Comparison of ENCODE assay signal across 24 cellular contexts in genomic region chrX:103537871-103538387, GRCh38. TPM values are rescaled to one million over a fixed set of nuclear protein-coding genes. Genes with fewer than 3 reads are reported as not detected.
DNase-seq lines count a peak whose midpoint lies in the region; ATAC-seq and TF ChIP-seq lines count a peak whose summit lies in the region.
"Had no signal": no experiment of that assay in that cellular context is flagged by ENCODE, and none has a peak within 500 bp of the region (broad histone marks: within the 10 kb centered on the region; RNA-seq: fewer than 3 reads in every experiment).

No MANE protein-coding gene starts in this region.

- TF ChIP-seq POLR2A in adrenal gland (IDR thresholded peaks at IDR 0.05), result no peak
- no peak for TF ChIP-seq POLR2A in uterus (IDR thresholded peaks at IDR 0.05)

- H3K4me1 ChIP-seq in adrenal gland (replicated peaks in 1 of 2) (no peaks in the 10 kb centered on the region), foreskin keratinocyte (peaks cover 21% of the 10 kb centered on the region), skeletal muscle satellite cell (ENCODE audit: control insufficient read depth, insufficient read depth, low read length) (peaks cover 67% of the 10 kb centered on the region), uterus (no peaks in the 10 kb centered on the region)
- H3K4me1 ChIP-seq: colonic mucosa, thyroid gland had no signal

- peak overlapping the region; percentile 80 for H3K9ac ChIP-seq in skeletal muscle satellite cell (ENCODE audit: low read depth, low read length)

- TF ChIP-seq CTCF in adrenal gland (IDR thresholded peaks at IDR 0.05) (no peak), foreskin keratinocyte (conservative IDR thresholded peaks at IDR 0.05) (no peak), uterus (IDR thresholded peaks at IDR 0.05) (no peak)

- intact Hi-C loops in adrenal gland (cut with DNase I), result loop anchor here (10.0 kb wide), 2 partner anchors 137 to 167 kb away; no protein-coding TSS in a partner anchor
- intact Hi-C loops in uterus (cut with DNase I; ENCODE audit: low total_unique reads), result loop anchor here (10.0 kb wide), 2 partner anchors 97 to 277 kb away; no protein-coding TSS in a partner anchor

- peak overlapping the region in 3 of 5 donors; percentile 44 to 69 (median 52) for H3K27ac ChIP-seq in adrenal gland
- H3K27ac ChIP-seq in foreskin keratinocyte, result peak overlapping the region; percentile 69
- peak overlapping the region; percentile 86 to 97 for H3K27ac ChIP-seq in uterus
- H3K27ac ChIP-seq: colonic mucosa, neutrophil, thyroid gland had no signal

- H3K36me3 ChIP-seq in adrenal gland (replicated peaks in 1 of 2) (no peaks in the 10 kb centered on the region), skeletal muscle satellite cell (ENCODE audit: insufficient read depth, low read length) (no peaks in the 10 kb centered on the region), uterus (no peaks in the 10 kb centered on the region)
- H3K36me3 ChIP-seq: colonic mucosa, neutrophil, spleen, thyroid gland had no signal

- H3K9me3 ChIP-seq in adrenal gland (replicated peaks in 1 of 3) (no peaks in the 10 kb centered on the region), skeletal muscle satellite cell (replicated peaks; ENCODE audit: low read length) (no peaks in the 10 kb centered on the region), uterus (no peaks in the 10 kb centered on the region)
- H3K9me3 ChIP-seq: colonic mucosa, neutrophil, spleen, thyroid gland had no signal

- WGBS in adrenal gland, 4 donors, result 57 to 83% (median 72%) methylated on average over 3 of the region's 3 CpGs

- ATAC-seq in foreskin keratinocyte, result peak; percentile 71
- ATAC-seq: effector memory CD8-positive, alpha-beta T cell; stimulated activated memory B cell treated with anti-CD40 and anti-IgM and Interleukin-4, amounts not matched to agents 10 μg/mL and 1 μg/mL and 100 μg/mL, for 72 hours had no signal

- peak overlapping the region; percentile 23 for H3K4me2 ChIP-seq in skeletal muscle satellite cell (ENCODE audit: low read length)

- H3K4me3 ChIP-seq in adrenal gland (no peak overlapping the region), skeletal muscle satellite cell (ENCODE audit: low read length) (no peak overlapping the region), uterus (no peak overlapping the region)
- H3K4me3 ChIP-seq: colonic mucosa, spleen, thyroid gland had no signal

- no peak for DNase-seq in adrenal gland
- DNase-seq in foreskin keratinocyte, result peak; percentile 28 to 72
- DNase-seq in uterus, result no peak
- DNase-seq in COLO668 (lab: John Stamatoyannopoulos, UW; ENCODE audit: unreplicated experiment), result no peak
- DNase-seq in NCI-H2107 treated with DMSO at 0.1 percent for 48 hours (lab: John Stamatoyannopoulos, UW; ENCODE audit: unreplicated experiment), result no peak
- DNase-seq in NCI-H82 (lab: John Stamatoyannopoulos, UW), result no peak
- DNase-seq: activated CD4-positive, alpha-beta T cell treated with anti-CD3 and anti-CD28 coated beads for 4 hours; activated T-cell treated with anti-CD3 and anti-CD28 coated beads, Interleukin-2, amount 50 U/mL, for 24 hours; colonic mucosa; effector memory CD8-positive, alpha-beta T cell; glutamatergic neuron; H7; Kasumi-1; mesenchymal stem cell; NCI-H1694 treated with DMSO at 0.1 percent for 48 hours; NCI-H524 treated with DMSO at 0.1 percent for 48 hours; spleen; stimulated activated CD4-positive, alpha-beta T cell treated with anti-CD3 and anti-CD28 coated beads, Interleukin-4, amount 100 ng/mL, for 1 hour; thyroid gland had no signal

- H3K27me3 ChIP-seq in adrenal gland (peaks cover 3% of the 10 kb centered on the region), foreskin keratinocyte (no peaks in the 10 kb centered on the region), skeletal muscle satellite cell (ENCODE audit: control insufficient read depth, insufficient read depth, low read length) (no peaks in the 10 kb centered on the region), uterus (peaks cover 0 to 11% of the 10 kb centered on the region in 2 donors)
- H3K27me3 ChIP-seq: colonic mucosa, neutrophil, thyroid gland had no signal

RNA-seq across cellular contexts. Expression of gene RAB40A, which starts 18.6 kb away (rescaled TPM):
- total RNA-seq in adrenal gland (1 to 10 TPM in 5 of 8 donors, under 1 TPM in 3; 0.65 to 3.4 (median 1.2) TPM), foreskin keratinocyte (0.07 and 0.11 TPM in 2 replicates), uterus (1 to 10 TPM in 3 of 4 donors, under 1 TPM in 1; 0.88 to 8.7 (median 3.9) TPM)
- polyA plus RNA-seq in adrenal gland (1 to 10 TPM; 1.1 to 1.5 (median 1.1) TPM), foreskin keratinocyte (not detected in 2 replicates)
- total RNA-seq in skeletal muscle satellite cell (2012; rRNA removed), result 0.22 and 0.25 TPM in 2 replicates
- total RNA-seq: pulmonary artery endothelial cell had no signal
- polyA plus RNA-seq: CD14-positive monocyte had no signal

RNA-seq across cellular contexts. Expression of gene TCEAL4, which starts 47.4 kb away (rescaled TPM):
- 100 to 1,000 TPM in 7 of 8 donors, 10 to 100 TPM in 1; 64.9 to 158 (median 135) TPM for total RNA-seq in adrenal gland
- polyA plus RNA-seq in adrenal gland, result 100 to 1,000 TPM; 260 to 620 (median 476) TPM
- total RNA-seq in foreskin keratinocyte, result 85.7 and 101 TPM in 2 replicates
- polyA plus RNA-seq in foreskin keratinocyte, result 146 and 159 TPM in 2 replicates
- 24.7 and 33.2 TPM in 2 replicates for total RNA-seq in skeletal muscle satellite cell (2012; rRNA removed)
- 100 to 1,000 TPM in 3 of 4 donors, 10 to 100 TPM in 1; 79.8 to 380 (median 308) TPM for total RNA-seq in uterus

Comparison
In these comparisons a context has a peak if more than half of its experiments do, and no peak if none do; other contexts are left out.
1. DNase-seq: peak in foreskin keratinocyte (2 of 2); none in adrenal gland (0 of 7), uterus (0 of 2), COLO668 (single experiment), NCI-H2107 treated with DMSO at 0.1 percent for 48 hours (single experiment) and NCI-H82 (single experiment).
2. Peak in every context shown above with its lines, with median percentiles within 50 percentile points of each other: H3K27ac ChIP-seq.